ENCODE assay signal across 22 cellular contexts in the genomic region with DNA sequence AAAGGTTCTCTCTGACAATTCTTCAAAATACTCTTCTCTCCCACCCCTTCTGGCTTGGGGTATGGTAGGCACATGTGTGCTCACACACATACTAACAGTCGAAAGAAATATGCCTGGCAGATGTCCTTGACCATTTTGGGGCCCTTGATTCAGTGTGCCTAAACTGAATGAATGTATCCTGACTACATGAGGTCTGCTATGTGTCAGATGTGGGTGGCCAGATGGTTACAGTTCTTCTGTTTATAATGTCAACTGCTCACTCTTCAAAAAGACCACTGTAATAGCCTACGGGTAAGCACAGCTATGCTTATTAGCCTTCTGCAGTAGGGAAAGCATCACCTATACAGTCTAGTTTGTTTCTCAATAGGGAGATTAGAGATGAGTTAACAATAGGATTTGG.
"Had no signal": no experiment of that assay in that cellular context is flagged by ENCODE, and none has a peak within 500 bp of the region (broad histone marks: within the 10 kb centered on the region; RNA-seq: fewer than 3 reads in every experiment).

No MANE protein-coding gene starts in this region.

- H3K4me1 ChIP-seq: gastrocnemius medialis, lower lobe of right lung, psoas muscle, sigmoid colon, spleen, stomach, thyroid gland, vagina had no signal

- H3K4me3 ChIP-seq: dorsolateral prefrontal cortex, gastrocnemius medialis, lower lobe of right lung, ovary, psoas muscle, sigmoid colon, spleen, stomach, thyroid gland, vagina had no signal

- ATAC-seq: gastrocnemius medialis, left ventricle myocardium superior, lower lobe of right lung, natural killer cell, psoas muscle, right cardiac atrium had no signal

- DNase-seq: dorsolateral prefrontal cortex; effector CD4-positive, alpha-beta T cell; gastrocnemius medialis; head of caudate nucleus; left ventricle myocardium superior; lower lobe of right lung; natural killer cell; occipital lobe; ovary; posterior cingulate gyrus; psoas muscle; right cardiac atrium; sigmoid colon; spleen; stimulated activated CD4-positive, alpha-beta T cell treated with anti-CD3 and anti-CD28 coated beads, Interleukin-15, amount 100 ng/mL, for 24 hours; stimulated activated CD4-positive, alpha-beta T cell treated with anti-CD3 and anti-CD28 coated beads, Interleukin-4, amount 100 ng/mL, for 1 hour; stimulated activated CD8-positive, alpha-beta memory T cell treated with anti-CD3 and anti-CD28 coated beads, Interleukin-4, amount 100 ng/mL, for 48 hours; stimulated activated naive CD4-positive, alpha-beta T cell treated with Interleukin-2 at 50 U/mL for 16 hours; stomach; thyroid gland; trophoblast cell had no signal

- H3K27ac ChIP-seq: dorsolateral prefrontal cortex, gastrocnemius medialis, lower lobe of right lung, ovary, psoas muscle, sigmoid colon, spleen, stomach, thyroid gland, vagina had no signal

- H3K36me3 ChIP-seq: gastrocnemius medialis, lower lobe of right lung, ovary, sigmoid colon, spleen, stomach, thyroid gland, vagina had no signal

- H3K4me1 Mint-ChIP-seq: natural killer cell had no signal

- H3K9me3 ChIP-seq: gastrocnemius medialis, lower lobe of right lung, ovary, psoas muscle, sigmoid colon, thyroid gland, vagina had no signal

- H3K27me3 ChIP-seq: dorsolateral prefrontal cortex, gastrocnemius medialis, ovary, sigmoid colon, spleen, stomach, thyroid gland, vagina had no signal

- H3K27ac Mint-ChIP-seq: natural killer cell had no signal

- H3K4me3 Mint-ChIP-seq: natural killer cell had no signal
